In the genomic region with DNA sequence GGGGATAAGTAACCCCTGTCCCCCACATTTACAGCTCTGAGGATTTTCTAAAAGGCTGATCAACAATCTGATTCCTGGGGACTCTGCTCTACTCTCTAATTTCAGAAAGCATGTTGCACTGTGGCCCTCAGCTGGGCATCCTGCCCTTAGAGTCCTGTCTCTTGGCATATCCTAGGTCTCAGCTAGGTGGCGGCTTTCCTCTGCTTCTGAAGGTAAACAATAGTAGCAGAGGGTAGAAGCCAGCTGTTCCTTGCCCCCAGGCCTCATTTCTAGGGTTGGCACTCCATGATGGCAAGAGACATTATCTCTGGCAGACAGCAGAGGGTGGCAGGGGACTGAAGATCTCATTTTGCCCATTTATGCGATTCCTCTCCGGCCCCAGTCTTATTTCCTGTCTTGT, we compare ENCODE assay signal across 17 cellular contexts.
A peak's percentile ranks its signal among the peaks of the same experiment; 100 is the strongest.
DNase-seq lines count a peak whose midpoint lies in the region; ATAC-seq, FAIRE-seq and TF ChIP-seq lines count a peak whose summit lies in the region.
"Had no signal": no experiment of that assay in that cellular context is flagged by ENCODE, and none has a peak within 500 bp of the region (broad histone marks: within the 10 kb centered on the region; RNA-seq: fewer than 3 reads in every experiment).

No MANE protein-coding gene starts in this region.

- intact Hi-C loops in right lobe of liver (cut with DNase I): no loop called here

- no peak overlapping the region for H3K27ac ChIP-seq in RWPE2 (ENCODE audit: poor library complexity, severe bottlenecking)
- no peak overlapping the region for H3K27ac ChIP-seq in right lobe of liver
- H3K27ac ChIP-seq: RWPE1 had no signal

- H3K4me3 ChIP-seq in RWPE2 (ENCODE audit: severe bottlenecking) (no peak overlapping the region), right lobe of liver (no peak overlapping the region)

- H3K9me3 ChIP-seq in RWPE2 (ENCODE audit: severe bottlenecking): no peaks in the 10 kb centered on the region
- H3K9me3 ChIP-seq in right lobe of liver: no peaks in the 10 kb centered on the region

- H3K4me1 ChIP-seq in RWPE2 (ENCODE audit: insufficient read depth, poor library complexity, severe bottlenecking) (no peaks in the 10 kb centered on the region), right lobe of liver (no peaks in the 10 kb centered on the region)

- peak; percentile 40 for FAIRE-seq in HTR-8/SVneo (lab: Jason Lieb, UNC)

- TF ChIP-seq CTCF in RWPE2 (IDR thresholded peaks at IDR 0.05; ENCODE audit: poor library complexity, severe bottlenecking): peak; percentile 21
- TF ChIP-seq CTCF in right lobe of liver (IDR thresholded peaks at IDR 0.05): peak in 3 of 4 donors; percentile 11 to 24 (median 21)

- 0 out of 3 replicates have a peak, but pooled peaks have one; percentile 33 for ATAC-seq in RWPE2 (ENCODE audit: low read depth)
- peak in 3 of 4 donors; percentile 46 to 62 (median 52) for ATAC-seq in right lobe of liver
- ATAC-seq in HG03432 (IDR thresholded peaks at IDR 0.05; ENCODE audit: unreplicated experiment): no peak
- ATAC-seq in GM18907 (IDR thresholded peaks at IDR 0.05; ENCODE audit: unreplicated experiment): no peak
- ATAC-seq: activated naive CD4-positive, alpha-beta T cell treated with anti-CD3 and anti-CD28 coated beads, Interleukin-2, amount 50 U/mL, for 72 hours; stimulated activated effector memory CD8-positive, alpha-beta T cell treated with anti-CD3 and anti-CD28 coated beads, Interleukin-12 subunit alpha, Interleukin-12 subunit beta, amount 100 ng/mL, for 72 hours had no signal

- DNase-seq in NCI-H82 (lab: John Stamatoyannopoulos, UW) (peak; percentile 30), NCI-H82 treated with DMSO at 0.1 percent for 48 hours (lab: John Stamatoyannopoulos, UW; ENCODE audit: unreplicated experiment) (no peak), HTR-8/SVneo (ENCODE audit: insufficient read length, low spot score) (no peak), RWPE2 (ENCODE audit: low spot score) (no peak), right lobe of liver (no peak), GDM1 (lab: John Stamatoyannopoulos, UW) (no peak)
- DNase-seq: caudate nucleus; head of caudate nucleus; NCI-H187 treated with DMSO at 0.1 percent for 48 hours; nephron progenitor cell; right cardiac atrium; stimulated activated CD4-positive, alpha-beta T cell treated with anti-CD3 and anti-CD28 coated beads, Interleukin-4, amount 100 ng/mL, for 1 hour had no signal

- no peak for TF ChIP-seq POLR2A in right lobe of liver (IDR thresholded peaks at IDR 0.05)

- H3K36me3 ChIP-seq in RWPE2 (ENCODE audit: low read depth): no peaks in the 10 kb centered on the region
- no peaks in the 10 kb centered on the region for H3K36me3 ChIP-seq in right lobe of liver

- H3K27me3 ChIP-seq in RWPE2 (ENCODE audit: insufficient read depth, poor library complexity, severe bottlenecking) (no peaks in the 10 kb centered on the region), right lobe of liver (no peaks in the 10 kb centered on the region)

- 79% methylated on average over 2 of the region's 3 CpGs for WGBS in right lobe of liver (ENCODE audit: insufficient coverage, low coverage, low lambda C conversion rate, missing lambda C conversion rate)

Comparison
In these comparisons a context has a peak if more than half of its experiments do, and no peak if none do; other contexts are left out.
1. ATAC-seq: peak in RWPE2 (single experiment) and right lobe of liver (3 of 4); none in HG03432 (single experiment) and GM18907 (single experiment).